ENCODE assay signal across 9 cellular contexts in the genomic region with DNA sequence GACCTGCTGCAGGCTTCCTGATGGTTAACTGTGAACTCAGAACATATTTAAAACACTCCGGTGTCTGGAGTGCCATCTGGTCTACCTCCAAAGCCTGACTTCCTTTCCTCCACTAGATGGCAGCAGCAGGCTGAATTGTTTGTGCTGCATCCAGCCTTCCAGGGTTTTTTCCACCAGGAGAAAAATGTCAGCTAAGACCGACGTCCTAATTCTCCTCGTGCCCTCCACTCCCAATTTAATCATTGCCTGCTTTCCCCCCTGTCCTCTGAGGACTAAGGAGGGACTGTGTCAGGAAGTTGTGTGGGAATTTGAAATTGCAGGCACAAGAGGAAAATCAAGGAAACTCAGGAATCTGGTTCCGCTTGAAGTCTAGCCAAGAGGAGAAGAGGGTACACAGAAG.
DNase-seq lines count a peak whose midpoint lies in the region; ATAC-seq and TF ChIP-seq lines count a peak whose summit lies in the region.
"Had no signal": no experiment of that assay in that cellular context is flagged by ENCODE, and none has a peak within 500 bp of the region (broad histone marks: within the 10 kb centered on the region; RNA-seq: fewer than 3 reads in every experiment).

No MANE protein-coding gene starts in this region.

- TF ChIP-seq CTCF in gastroesophageal sphincter (IDR thresholded peaks at IDR 0.05): peak; percentile 79 to 91 (median 86)
- TF ChIP-seq CTCF in osteocyte (IDR thresholded peaks at IDR 0.05): peak; percentile 95

- WGBS in gastroesophageal sphincter (ENCODE audit: low coverage in 1 of 2), 2 donors: 4 to 20% methylated on average over 4 to 5 of the region's 5 CpGs

- DNase-seq in DMS153 treated with DMSO at 0.1 percent for 48 hours (lab: John Stamatoyannopoulos, UW; ENCODE audit: unreplicated experiment) (peak; percentile 59), KG1 (lab: John Stamatoyannopoulos, UW) (peak; percentile 35), RPMI7951 (ENCODE audit: low read depth) (peak; percentile 73), osteocyte (ENCODE audit: extremely low spot score, unreplicated experiment) (peak; percentile 87)
- DNase-seq in activated gamma-delta T cell treated with anti-CD3 and anti-CD28 coated beads, Interleukin-2, amount 50 U/mL, for 16 hours (ENCODE audit: low read depth): peak; percentile 28

- H3K4me1 Mint-ChIP-seq in osteocyte (ENCODE audit: unreplicated experiment): peaks cover 11% of the 10 kb centered on the region
- H3K4me1 Mint-ChIP-seq: activated naive CD4-positive, alpha-beta T cell treated with anti-CD3 and anti-CD28 coated beads, Interleukin-2, amount 50 U/mL, for 24 hours had no signal

- no peaks in the 10 kb centered on the region for H3K9me3 Mint-ChIP-seq in osteocyte (ENCODE audit: unreplicated experiment)
- H3K9me3 Mint-ChIP-seq: activated naive CD4-positive, alpha-beta T cell treated with anti-CD3 and anti-CD28 coated beads, Interleukin-2, amount 50 U/mL, for 24 hours had no signal

- H3K27ac ChIP-seq in gastroesophageal sphincter: no peak overlapping the region

- no peak overlapping the region for H3K4me3 ChIP-seq in gastroesophageal sphincter

- TF ChIP-seq POLR2A in gastroesophageal sphincter (IDR thresholded peaks at IDR 0.05): no peak

- H3K4me1 ChIP-seq in gastroesophageal sphincter: peaks cover 0 to 23% (median 0%) of the 10 kb centered on the region in 3 donors

- H3K27me3 ChIP-seq in gastroesophageal sphincter: no peaks in the 10 kb centered on the region

- H3K27ac Mint-ChIP-seq in osteocyte (ENCODE audit: unreplicated experiment): no peak overlapping the region
- H3K27ac Mint-ChIP-seq: activated naive CD4-positive, alpha-beta T cell treated with anti-CD3 and anti-CD28 coated beads, Interleukin-2, amount 50 U/mL, for 24 hours had no signal

- no peaks in the 10 kb centered on the region for H3K36me3 ChIP-seq in gastroesophageal sphincter

- no peak for TF ChIP-seq EP300 in gastroesophageal sphincter (IDR thresholded peaks at IDR 0.05)

- ATAC-seq in gastroesophageal sphincter: peak; percentile 60
- ATAC-seq in GM18909 (IDR thresholded peaks at IDR 0.05; ENCODE audit: poor library complexity, unreplicated experiment): no peak
- ATAC-seq in GM21529 (IDR thresholded peaks at IDR 0.05; ENCODE audit: unreplicated experiment): no peak

- H3K9me3 ChIP-seq in gastroesophageal sphincter: no peaks in the 10 kb centered on the region

- no peak overlapping the region for H3K4me3 Mint-ChIP-seq in osteocyte (ENCODE audit: unreplicated experiment)
- H3K4me3 Mint-ChIP-seq: activated naive CD4-positive, alpha-beta T cell treated with anti-CD3 and anti-CD28 coated beads, Interleukin-2, amount 50 U/mL, for 24 hours had no signal

- H3K36me3 Mint-ChIP-seq in osteocyte (ENCODE audit: unreplicated experiment): no peaks in the 10 kb centered on the region
- H3K36me3 Mint-ChIP-seq: activated naive CD4-positive, alpha-beta T cell treated with anti-CD3 and anti-CD28 coated beads, Interleukin-2, amount 50 U/mL, for 24 hours had no signal

- H3K27me3 Mint-ChIP-seq in osteocyte (ENCODE audit: unreplicated experiment): peaks cover 19% of the 10 kb centered on the region
- H3K27me3 Mint-ChIP-seq: activated naive CD4-positive, alpha-beta T cell treated with anti-CD3 and anti-CD28 coated beads, Interleukin-2, amount 50 U/mL, for 24 hours had no signal

Comparison
In these comparisons a context has a peak if more than half of its experiments do, and no peak if none do; other contexts are left out.
1. DNase-seq: peak in every context shown above with its lines; median percentile 87 in osteocyte; 73 in RPMI7951; 59 in DMS153 treated with DMSO at 0.1 percent for 48 hours; 35 in KG1; 28 in activated gamma-delta T cell treated with anti-CD3 and anti-CD28 coated beads, Interleukin-2, amount 50 U/mL, for 16 hours.